Comparison of ENCODE assay signal across 28 cellular contexts in genomic region chr3:24450142-24450932, GRCh38. TPM values are rescaled to one million over a fixed set of nuclear protein-coding genes. Genes with fewer than 3 reads are reported as not detected.
DNase-seq lines count a peak whose midpoint lies in the region; ATAC-seq and TF ChIP-seq lines count a peak whose summit lies in the region.
"Had no signal": no experiment of that assay in that cellular context is flagged by ENCODE, and none has a peak within 500 bp of the region (broad histone marks: within the 10 kb centered on the region; RNA-seq: fewer than 3 reads in every experiment).

No MANE protein-coding gene starts in this region.

- H3K9ac ChIP-seq in skeletal muscle tissue (ENCODE audit: low read depth in 1 of 3, low read length in 3 of 3) = peak overlapping the region; percentile 3 to 67 (median 57)
- H3K9ac ChIP-seq: BLaER1 treated with 17β-estradiol and CSF1 and Interleukin-3, amounts not matched to agents 10 nM and 100 nM had no signal

- TF ChIP-seq POLR2A in body of pancreas (IDR thresholded peaks at IDR 0.05) = no peak

- H3K9me3 ChIP-seq in body of pancreas = no peaks in the 10 kb centered on the region
- H3K9me3 ChIP-seq in left lung = no peaks in the 10 kb centered on the region
- no peaks in the 10 kb centered on the region for H3K9me3 ChIP-seq in skeletal muscle tissue (ENCODE audit: control insufficient read depth in 3 of 3, low read length in 3 of 3)
- H3K9me3 ChIP-seq: BLaER1 treated with 17β-estradiol and CSF1 and Interleukin-3, amounts not matched to agents 10 nM and 100 nM; vagina had no signal

- H3K9me3 Mint-ChIP-seq in activated CD4-positive, alpha-beta memory T cell treated with anti-CD3 and anti-CD28 coated beads, Interleukin-2, amount 10 ng/mL, durations not matched to agents 7 days and 5 days = no peaks in the 10 kb centered on the region
- H3K9me3 Mint-ChIP-seq: activated CD4-positive, alpha-beta T cell treated with anti-CD3 and anti-CD28 coated beads, Interleukin-2, amount 10 ng/mL, durations not matched to agents 7 days and 5 days; dendritic cell treated with granulocyte-macrophage colony-stimulating factor and Interleukin-4, amounts not matched to agents 40 ng/mL and 50 ng/mL, for 4 days; H9; nephron progenitor cell had no signal

- 25 to 33% methylated on average over 6 of the region's 6 CpGs for WGBS in body of pancreas, 2 donors

- POLR2A ChIA-PET in activated CD4-positive, alpha-beta memory T cell treated with anti-CD3 and anti-CD28 coated beads, Interleukin-2, amount 10 ng/mL, durations not matched to agents 7 days and 5 days (lab: Charles Lee) = no interaction called here

- H3K4me3 Mint-ChIP-seq in activated CD4-positive, alpha-beta memory T cell treated with anti-CD3 and anti-CD28 coated beads, Interleukin-2, amount 10 ng/mL, durations not matched to agents 7 days and 5 days = no peak overlapping the region
- H3K4me3 Mint-ChIP-seq: activated CD4-positive, alpha-beta T cell treated with anti-CD3 and anti-CD28 coated beads, Interleukin-2, amount 10 ng/mL, durations not matched to agents 7 days and 5 days; activated CD8-positive, alpha-beta memory T cell treated with anti-CD3 and anti-CD28 coated beads, Interleukin-2, amount 10 ng/mL, durations not matched to agents 7 days and 5 days; activated T-cell treated with anti-CD3 and anti-CD28 coated beads, Interleukin-2, amount 50 U/mL, for 72 hours; dendritic cell treated with granulocyte-macrophage colony-stimulating factor and Interleukin-4, amounts not matched to agents 40 ng/mL and 50 ng/mL, for 4 days; H9; nephron progenitor cell had no signal

- H3K27me3 Mint-ChIP-seq in activated CD4-positive, alpha-beta memory T cell treated with anti-CD3 and anti-CD28 coated beads, Interleukin-2, amount 10 ng/mL, durations not matched to agents 7 days and 5 days = no peaks in the 10 kb centered on the region
- H3K27me3 Mint-ChIP-seq: activated CD4-positive, alpha-beta T cell treated with anti-CD3 and anti-CD28 coated beads, Interleukin-2, amount 10 ng/mL, durations not matched to agents 7 days and 5 days; activated CD8-positive, alpha-beta memory T cell treated with anti-CD3 and anti-CD28 coated beads, Interleukin-2, amount 10 ng/mL, durations not matched to agents 7 days and 5 days; dendritic cell treated with granulocyte-macrophage colony-stimulating factor and Interleukin-4, amounts not matched to agents 40 ng/mL and 50 ng/mL, for 4 days had no signal

- H3K27me3 ChIP-seq in body of pancreas (no peaks in the 10 kb centered on the region), left lung (no peaks in the 10 kb centered on the region), skeletal muscle tissue (ENCODE audit: control insufficient read depth in 3 of 3, insufficient read depth in 3 of 3, low read length in 3 of 3) (no peaks in the 10 kb centered on the region)
- H3K27me3 ChIP-seq: BLaER1 treated with 17β-estradiol and CSF1 and Interleukin-3, amounts not matched to agents 10 nM and 100 nM; vagina had no signal

- ATAC-seq in body of pancreas = peak; percentile 82
- peak; percentile 16 for ATAC-seq in left lung
- no peak for ATAC-seq in GM21717 (IDR thresholded peaks at IDR 0.05; ENCODE audit: unreplicated experiment)
- no peak for ATAC-seq in GM21367 (IDR thresholded peaks at IDR 0.05; ENCODE audit: unreplicated experiment)
- ATAC-seq: activated CD8-positive, alpha-beta memory T cell treated with anti-CD3 and anti-CD28 coated beads, Interleukin-2, amount 10 ng/mL, durations not matched to agents 7 days and 5 days; activated T-cell treated with anti-CD3 and anti-CD28 coated beads, Interleukin-2, amount 50 U/mL, for 72 hours had no signal

- H3K27ac Mint-ChIP-seq in activated CD4-positive, alpha-beta memory T cell treated with anti-CD3 and anti-CD28 coated beads, Interleukin-2, amount 10 ng/mL, durations not matched to agents 7 days and 5 days = no peak overlapping the region
- H3K27ac Mint-ChIP-seq: activated CD4-positive, alpha-beta T cell treated with anti-CD3 and anti-CD28 coated beads, Interleukin-2, amount 10 ng/mL, durations not matched to agents 7 days and 5 days; activated CD8-positive, alpha-beta memory T cell treated with anti-CD3 and anti-CD28 coated beads, Interleukin-2, amount 10 ng/mL, durations not matched to agents 7 days and 5 days; activated T-cell treated with anti-CD3 and anti-CD28 coated beads, Interleukin-2, amount 50 U/mL, for 72 hours; dendritic cell treated with granulocyte-macrophage colony-stimulating factor and Interleukin-4, amounts not matched to agents 40 ng/mL and 50 ng/mL, for 4 days; nephron progenitor cell had no signal

- H3K36me3 ChIP-seq in body of pancreas (replicated peaks in 1 of 2; ENCODE audit: insufficient read depth in 1 of 2, low read depth in 2 of 2) (no peaks in the 10 kb centered on the region), left lung (no peaks in the 10 kb centered on the region), skeletal muscle tissue (ENCODE audit: control insufficient read depth in 3 of 3, insufficient read depth in 3 of 3, low read length in 3 of 3) (no peaks in the 10 kb centered on the region)
- H3K36me3 ChIP-seq: BLaER1 treated with 17β-estradiol and CSF1 and Interleukin-3, amounts not matched to agents 10 nM and 100 nM; vagina; WERI-Rb-1 had no signal

- peak overlapping the region; percentile 1 to 77 (median 4) for H3K27ac ChIP-seq in body of pancreas
- H3K27ac ChIP-seq in left lung = no peak overlapping the region
- H3K27ac ChIP-seq in skeletal muscle tissue (ENCODE audit: low read depth, low read length) = no peak overlapping the region
- H3K27ac ChIP-seq: BLaER1 treated with 17β-estradiol and CSF1 and Interleukin-3, amounts not matched to agents 10 nM and 100 nM; vagina; WERI-Rb-1 had no signal

- no peaks in the 10 kb centered on the region for H3K36me3 Mint-ChIP-seq in activated CD4-positive, alpha-beta memory T cell treated with anti-CD3 and anti-CD28 coated beads, Interleukin-2, amount 10 ng/mL, durations not matched to agents 7 days and 5 days (ENCODE audit: low read depth)
- H3K36me3 Mint-ChIP-seq: activated CD8-positive, alpha-beta memory T cell treated with anti-CD3 and anti-CD28 coated beads, Interleukin-2, amount 10 ng/mL, durations not matched to agents 7 days and 5 days had no signal

- CTCF ChIA-PET in activated CD4-positive, alpha-beta memory T cell treated with anti-CD3 and anti-CD28 coated beads, Interleukin-2, amount 10 ng/mL, durations not matched to agents 7 days and 5 days (lab: Charles Lee) = no interaction called here

- intact Hi-C loops in body of pancreas (cut with DNase I) (no loop called here), left lung (cut with DNase I) (no loop called here)

- TF ChIP-seq CTCF in body of pancreas (IDR thresholded peaks at IDR 0.05) (no peak), left lung (IDR thresholded peaks at IDR 0.05) (no peak)

- H3K4me3 ChIP-seq in body of pancreas = no peak overlapping the region
- no peak overlapping the region for H3K4me3 ChIP-seq in left lung
- peak overlapping the region in 2 of 3 donors; percentile 37 to 38 for H3K4me3 ChIP-seq in skeletal muscle tissue (ENCODE audit: low read length in 3 of 3)
- H3K4me3 ChIP-seq: BLaER1 treated with 17β-estradiol and CSF1 and Interleukin-3, amounts not matched to agents 10 nM and 100 nM; skin epidermis; vagina had no signal

- H3K4me1 ChIP-seq in body of pancreas (peaks cover 46% of the 10 kb centered on the region), left lung (peaks cover 0 to 5% of the 10 kb centered on the region in 2 donors), skeletal muscle tissue (ENCODE audit: control insufficient read depth in 3 of 3, insufficient read depth in 3 of 3, low read length in 3 of 3) (peaks cover 7 to 21% (median 7%) of the 10 kb centered on the region in 3 donors)
- H3K4me1 ChIP-seq: BLaER1 treated with 17β-estradiol and CSF1 and Interleukin-3, amounts not matched to agents 10 nM and 100 nM had no signal

- DNase-seq in HuH-7.5 (ENCODE audit: low spot score) = peak; percentile 15
- DNase-seq in body of pancreas = peak in 2 of 4 donors; percentile 43 to 53
- no peak for DNase-seq in left lung
- DNase-seq in activated CD4-positive, alpha-beta memory T cell treated with anti-CD3 and anti-CD28 coated beads, Interleukin-2, amount 10 ng/mL, durations not matched to agents 7 days and 5 days = no peak
- DNase-seq in NCI-H345 treated with DMSO at 0.1 percent for 48 hours (lab: John Stamatoyannopoulos, UW; ENCODE audit: unreplicated experiment) = no peak
- DNase-seq: activated CD4-positive, alpha-beta T cell treated with anti-CD3 and anti-CD28 coated beads, Interleukin-2, amount 10 ng/mL, durations not matched to agents 7 days and 5 days; activated CD8-positive, alpha-beta memory T cell treated with anti-CD3 and anti-CD28 coated beads, Interleukin-2, amount 10 ng/mL, durations not matched to agents 7 days and 5 days; activated naive CD4-positive, alpha-beta T cell treated with Interleukin-2 at 50 U/mL for 16 hours; activated T-cell treated with anti-CD3 and anti-CD28 coated beads, Interleukin-2, amount 50 U/mL, for 72 hours; DMS79 treated with DMSO at 0.1 percent for 48 hours; glutamatergic neuron; H9; NCI-H1092 treated with DMSO at 0.1 percent for 48 hours; NCI-H187 treated with DMSO at 0.1 percent for 48 hours; NCI-H748 treated with DMSO at 0.1 percent for 48 hours; nephron progenitor cell; posterior cingulate gyrus; stimulated activated CD4-positive, alpha-beta T cell treated with anti-CD3 and anti-CD28 coated beads, Interleukin-1b, Interleukin-23, amount 100 ng/mL, for 48 hours; substantia nigra; T-helper 9 cell; WERI-Rb-1 had no signal

- no peaks in the 10 kb centered on the region for H3K4me1 Mint-ChIP-seq in activated CD4-positive, alpha-beta memory T cell treated with anti-CD3 and anti-CD28 coated beads, Interleukin-2, amount 10 ng/mL, durations not matched to agents 7 days and 5 days
- H3K4me1 Mint-ChIP-seq: activated CD4-positive, alpha-beta T cell treated with anti-CD3 and anti-CD28 coated beads, Interleukin-2, amount 10 ng/mL, durations not matched to agents 7 days and 5 days; activated CD8-positive, alpha-beta memory T cell treated with anti-CD3 and anti-CD28 coated beads, Interleukin-2, amount 10 ng/mL, durations not matched to agents 7 days and 5 days had no signal

RNA-seq across cellular contexts. Expression of gene THRB, which starts 44.3 kb away (rescaled TPM):
- 1 to 10 TPM; 6.7 to 6.9 TPM for total RNA-seq in body of pancreas
- 10 to 100 TPM; 10.1 to 11.8 TPM for total RNA-seq in left lung
- 3.1 TPM for total RNA-seq in skeletal muscle tissue
- total RNA-seq in activated CD4-positive, alpha-beta memory T cell treated with anti-CD3 and anti-CD28 coated beads, Interleukin-2, amount 10 ng/mL, durations not matched to agents 7 days and 5 days = not detected
- total RNA-seq: activated CD4-positive, alpha-beta T cell treated with anti-CD3 and anti-CD28 coated beads, Interleukin-2, amount 10 ng/mL, durations not matched to agents 7 days and 5 days; activated CD8-positive, alpha-beta memory T cell treated with anti-CD3 and anti-CD28 coated beads, Interleukin-2, amount 10 ng/mL, durations not matched to agents 7 days and 5 days; activated T-cell treated with anti-CD3 and anti-CD28 coated beads, Interleukin-2, amount 50 U/mL, for 72 hours had no signal

Comparison
In these comparisons a context has a peak if more than half of its experiments do, and no peak if none do; other contexts are left out.
1. ATAC-seq: peak in body of pancreas (single experiment) and left lung (single experiment); none in GM21717 (single experiment) and GM21367 (single experiment).
2. H3K27ac ChIP-seq: peak in body of pancreas (4 of 4); none in left lung (0 of 2) and skeletal muscle tissue (single experiment).
3. H3K4me3 ChIP-seq: peak in skeletal muscle tissue (2 of 3); none in body of pancreas (0 of 2) and left lung (0 of 2).